Comparison of ENCODE assay signal across 9 cellular contexts in genomic region chr3:69385033-69385722, GRCh38. TPM values are rescaled to one million over a fixed set of nuclear protein-coding genes. Genes with fewer than 3 reads are reported as not detected.
A peak's percentile ranks its signal among the peaks of the same experiment; 100 is the strongest.
DNase-seq lines count a peak whose midpoint lies in the region; TF ChIP-seq lines count a peak whose summit lies in the region.
"Had no signal": no experiment of that assay in that cellular context is flagged by ENCODE, and none has a peak within 500 bp of the region (broad histone marks: within the 10 kb centered on the region; RNA-seq: fewer than 3 reads in every experiment).

No MANE protein-coding gene starts in this region.

- H3K27ac ChIP-seq in caudate nucleus (ENCODE audit: low read depth, low read length) = peak overlapping the region; percentile 90
- H3K27ac ChIP-seq in mesenchymal stem cell (ENCODE audit: low read length, poor library complexity, severe bottlenecking) = no peak overlapping the region
- H3K27ac ChIP-seq in tibial nerve = peak overlapping the region in 2 of 4 donors; percentile 29 to 82

- no peak overlapping the region for H3K4ac ChIP-seq in mesenchymal stem cell (ENCODE audit: low read depth in 1 of 2, low read length in 2 of 2)

- H4K91ac ChIP-seq in mesenchymal stem cell (ENCODE audit: low read length) = no peak overlapping the region

- H3K9ac ChIP-seq in mesenchymal stem cell (ENCODE audit: low read length) = no peak overlapping the region

- H2BK5ac ChIP-seq in mesenchymal stem cell (ENCODE audit: low read depth, low read length, poor library complexity, severe bottlenecking) = no peak overlapping the region

- H3K36me3 Mint-ChIP-seq in activated CD4-positive, alpha-beta memory T cell treated with anti-CD3 and anti-CD28 coated beads for 36 hours = no peaks in the 10 kb centered on the region
- H3K36me3 Mint-ChIP-seq in activated CD4-positive, alpha-beta memory T cell treated with anti-CD3 and anti-CD28 coated beads, Interleukin-2, amount 10 ng/mL, durations not matched to agents 7 days and 5 days (ENCODE audit: low read depth) = no peaks in the 10 kb centered on the region
- H3K36me3 Mint-ChIP-seq: CD4-positive, CD25-positive, alpha-beta regulatory T cell had no signal

- H3K9me3 Mint-ChIP-seq in activated CD4-positive, alpha-beta memory T cell treated with anti-CD3 and anti-CD28 coated beads for 36 hours = no peaks in the 10 kb centered on the region
- no peaks in the 10 kb centered on the region for H3K9me3 Mint-ChIP-seq in activated CD4-positive, alpha-beta memory T cell treated with anti-CD3 and anti-CD28 coated beads, Interleukin-2, amount 10 ng/mL, durations not matched to agents 7 days and 5 days

- no peak overlapping the region for H3K14ac ChIP-seq in mesenchymal stem cell (ENCODE audit: low read length in 2 of 2)

- no peak overlapping the region for H3K27ac Mint-ChIP-seq in activated CD4-positive, alpha-beta memory T cell treated with anti-CD3 and anti-CD28 coated beads for 36 hours
- H3K27ac Mint-ChIP-seq in activated CD4-positive, alpha-beta memory T cell treated with anti-CD3 and anti-CD28 coated beads, Interleukin-2, amount 10 ng/mL, durations not matched to agents 7 days and 5 days = no peak overlapping the region
- H3K27ac Mint-ChIP-seq: CD4-positive, CD25-positive, alpha-beta regulatory T cell had no signal

- H3K4me3 ChIP-seq in mesenchymal stem cell (ENCODE audit: insufficient read depth in 1 of 2, low read depth in 1 of 2, low read length in 2 of 2) (peak overlapping the region in 1 of 2 experiments; percentile 76), tibial nerve (peak overlapping the region; percentile 44 to 73 (median 52))

- H2BK12ac ChIP-seq in mesenchymal stem cell (ENCODE audit: low read length in 2 of 2) = no peak overlapping the region

- no peak for TF ChIP-seq EP300 in tibial nerve (IDR thresholded peaks at IDR 0.05)

- peak overlapping the region; percentile 58 for H3K4me3 Mint-ChIP-seq in activated CD4-positive, alpha-beta memory T cell treated with anti-CD3 and anti-CD28 coated beads for 36 hours
- H3K4me3 Mint-ChIP-seq in activated CD4-positive, alpha-beta memory T cell treated with anti-CD3 and anti-CD28 coated beads, Interleukin-2, amount 10 ng/mL, durations not matched to agents 7 days and 5 days = no peak overlapping the region
- H3K4me3 Mint-ChIP-seq: CD4-positive, CD25-positive, alpha-beta regulatory T cell had no signal

- no peak for DNase-seq in activated CD4-positive, alpha-beta memory T cell treated with anti-CD3 and anti-CD28 coated beads for 36 hours
- DNase-seq in activated CD4-positive, alpha-beta memory T cell treated with anti-CD3 and anti-CD28 coated beads, Interleukin-2, amount 10 ng/mL, durations not matched to agents 7 days and 5 days = no peak
- DNase-seq in caudate nucleus (lab: John Stamatoyannopoulos, UW) (peak in 18 of 61 donors; percentile 12 to 56 (median 34)), mesenchymal stem cell (no peak), tibial nerve (ENCODE audit: low spot score in 2 of 2) (no peak), DMS53 (lab: John Stamatoyannopoulos, UW) (no peak)
- no peak for DNase-seq in activated effector memory CD4-positive, alpha-beta T cell treated with Interleukin-2 at 50 U/mL for 16 hours
- no peak for DNase-seq in activated CD4-positive, alpha-beta T cell treated with anti-CD3 and anti-CD28 coated beads for 48 hours

- H3K4me2 ChIP-seq in mesenchymal stem cell (ENCODE audit: low read length, poor library complexity, severe bottlenecking) = peak overlapping the region; percentile 69

- 19% methylated on average over 10 of the region's 11 CpGs for WGBS in mesenchymal stem cell
- 8 to 11% methylated on average over 11 of the region's 11 CpGs for WGBS in tibial nerve, 2 donors

- H2BK120ac ChIP-seq in mesenchymal stem cell (ENCODE audit: low read depth, low read length) = no peak overlapping the region

- no peak for TF ChIP-seq CTCF in tibial nerve (IDR thresholded peaks at IDR 0.05)

- H3K4me1 ChIP-seq in mesenchymal stem cell (ENCODE audit: control insufficient read depth, insufficient read depth, low read depth, low read length) (peaks cover 13% of the 10 kb centered on the region), tibial nerve (peaks cover 0 to 49% (median 4%) of the 10 kb centered on the region in 4 donors)

- H2BK15ac ChIP-seq in mesenchymal stem cell (ENCODE audit: low read depth, poor library complexity, severe bottlenecking) = no peak overlapping the region

- H4K8ac ChIP-seq in mesenchymal stem cell (ENCODE audit: low read length) = no peak overlapping the region

- peaks cover 53% of the 10 kb centered on the region for H3K27me3 Mint-ChIP-seq in activated CD4-positive, alpha-beta memory T cell treated with anti-CD3 and anti-CD28 coated beads for 36 hours
- peaks cover 73% of the 10 kb centered on the region for H3K27me3 Mint-ChIP-seq in activated CD4-positive, alpha-beta memory T cell treated with anti-CD3 and anti-CD28 coated beads, Interleukin-2, amount 10 ng/mL, durations not matched to agents 7 days and 5 days

- H3K9me3 ChIP-seq in mesenchymal stem cell (ENCODE audit: control insufficient read depth, low read length) (no peaks in the 10 kb centered on the region), tibial nerve (no peaks in the 10 kb centered on the region)

- H3K18ac ChIP-seq in mesenchymal stem cell (ENCODE audit: low read depth in 1 of 2, low read length in 2 of 2) = no peak overlapping the region

- POLR2A ChIA-PET in activated CD4-positive, alpha-beta memory T cell treated with anti-CD3 and anti-CD28 coated beads for 36 hours (lab: Charles Lee) = interaction anchor here (0.5 kb wide), 1 partner anchor 211 kb away, joined by 4 read pairs; no protein-coding TSS in a partner anchor
- POLR2A ChIA-PET in activated CD4-positive, alpha-beta memory T cell treated with anti-CD3 and anti-CD28 coated beads, Interleukin-2, amount 10 ng/mL, durations not matched to agents 7 days and 5 days (lab: Charles Lee) = no interaction called here

- H3K27me3 ChIP-seq in mesenchymal stem cell (ENCODE audit: control insufficient read depth in 1 of 2, insufficient read depth in 1 of 2, low read length in 2 of 2) = peaks cover 15 to 44% of the 10 kb centered on the region in 2 experiments
- H3K27me3 ChIP-seq in tibial nerve = no peaks in the 10 kb centered on the region

- no peak overlapping the region for H3K23ac ChIP-seq in mesenchymal stem cell (ENCODE audit: low read length in 2 of 2)

- H3K79me1 ChIP-seq in mesenchymal stem cell (replicated peaks; ENCODE audit: low read length, poor library complexity, severe bottlenecking) = no peaks in the 10 kb centered on the region

- intact Hi-C loops in activated CD4-positive, alpha-beta memory T cell treated with anti-CD3 and anti-CD28 coated beads for 36 hours (cut with micrococcal nuclease) = no loop called here

- H3K36me3 ChIP-seq in mesenchymal stem cell (ENCODE audit: control insufficient read depth in 1 of 2, insufficient read depth in 2 of 2, low read depth in 1 of 2, low read length in 2 of 2) (no peaks in the 10 kb centered on the region), tibial nerve (no peaks in the 10 kb centered on the region)

- CTCF ChIA-PET in activated CD4-positive, alpha-beta memory T cell treated with anti-CD3 and anti-CD28 coated beads for 36 hours (lab: Charles Lee) = interaction anchor here (1.1 to 1.8 kb wide), 7 partner anchors 11 to 224 kb away, joined by 3 to 21 read pairs (median 3); no protein-coding TSS in a partner anchor
- CTCF ChIA-PET in activated CD4-positive, alpha-beta memory T cell treated with anti-CD3 and anti-CD28 coated beads, Interleukin-2, amount 10 ng/mL, durations not matched to agents 7 days and 5 days (lab: Charles Lee) = interaction anchor here (0.6 to 3.6 kb wide), 4 partner anchors 25 to 265 kb away, joined by 3 to 8 read pairs (median 3); no protein-coding TSS in a partner anchor

- no peak for TF ChIP-seq POLR2A in tibial nerve (IDR thresholded peaks at IDR 0.05)

- H3K4me1 Mint-ChIP-seq in activated CD4-positive, alpha-beta memory T cell treated with anti-CD3 and anti-CD28 coated beads for 36 hours (ENCODE audit: low read depth) = peaks cover 10% of the 10 kb centered on the region
- H3K4me1 Mint-ChIP-seq in activated CD4-positive, alpha-beta memory T cell treated with anti-CD3 and anti-CD28 coated beads, Interleukin-2, amount 10 ng/mL, durations not matched to agents 7 days and 5 days = peaks cover 9% of the 10 kb centered on the region

- H2AK5ac ChIP-seq in mesenchymal stem cell (ENCODE audit: low read length, severe bottlenecking) = no peak overlapping the region

- H2AFZ ChIP-seq in mesenchymal stem cell (ENCODE audit: low read depth, low read length) = no peak overlapping the region

RNA-seq across cellular contexts. Expression of gene FRMD4B, which starts 0.7 kb away (rescaled TPM):
- 10 to 100 TPM; 29.1 to 32.8 TPM for total RNA-seq in activated CD4-positive, alpha-beta memory T cell treated with anti-CD3 and anti-CD28 coated beads for 36 hours
- total RNA-seq in activated CD4-positive, alpha-beta memory T cell treated with anti-CD3 and anti-CD28 coated beads, Interleukin-2, amount 10 ng/mL, durations not matched to agents 7 days and 5 days = 10 to 100 TPM; 69.5 to 72.4 TPM
- polyA plus RNA-seq in mesenchymal stem cell (2013, experiment 1 of 2) = 3.9 TPM
- 4.2 TPM for polyA plus RNA-seq in mesenchymal stem cell (2013, experiment 2 of 2)
- total RNA-seq in tibial nerve = 10 to 100 TPM; 41.7 to 62.1 (median 56.1) TPM
